Comparison of ENCODE assay signal across 8 cellular contexts in the genomic region with DNA sequence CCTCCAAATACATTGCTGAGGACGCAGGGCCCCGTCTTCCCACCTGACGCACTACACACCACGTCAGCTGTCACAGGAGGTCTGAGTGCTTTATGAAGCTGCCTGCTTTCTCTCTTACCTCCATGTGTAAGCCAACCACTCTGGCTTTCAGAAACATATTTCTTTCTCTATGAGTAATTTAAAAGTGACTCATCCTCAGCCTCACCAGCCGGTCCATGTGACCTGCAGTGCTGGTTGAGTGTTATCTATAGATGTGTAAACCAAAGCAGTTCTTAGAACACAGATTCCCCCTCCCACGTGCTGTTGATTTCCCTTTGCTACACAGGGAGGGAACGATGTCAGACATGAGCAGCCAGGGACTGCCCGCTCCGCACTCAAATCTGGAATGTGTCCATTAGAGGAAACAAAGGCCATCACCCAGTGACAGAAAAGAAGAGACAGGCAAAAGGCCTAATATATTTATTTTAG.
DNase-seq lines count a peak whose midpoint lies in the region; ATAC-seq and TF ChIP-seq lines count a peak whose summit lies in the region.

No MANE protein-coding gene starts in this region.

- H3K27ac ChIP-seq in CD8-positive, alpha-beta memory T cell (ENCODE audit: low read depth, low read length) = peak overlapping the region; percentile 92
- H3K27ac ChIP-seq in mammary epithelial cell (ENCODE audit: insufficient read depth, low read depth, low read length) = peak overlapping the region; percentile 16
- peak overlapping the region; percentile 41 to 70 for H3K27ac ChIP-seq in lung (ENCODE audit: low read depth in 1 of 2, low read length in 1 of 2)
- no peak overlapping the region for H3K27ac ChIP-seq in SJCRH30

- H3K9me3 Mint-ChIP-seq in CD8-positive, alpha-beta memory T cell = no peaks in the 10 kb centered on the region
- H3K9me3 Mint-ChIP-seq in activated B cell treated with CpG ODN at 0.5 μM for 24 hours = no peaks in the 10 kb centered on the region

- dilution Hi-C loops in mammary epithelial cell (cut with HindIII; ENCODE audit: low sequenced_read_pairs) = no loop called here

- ATAC-seq in activated B cell treated with CpG ODN at 0.5 μM for 24 hours (ENCODE audit: low read depth) (peak; percentile 62), lung (ENCODE audit: insufficient read depth, low FRiP score) (peak; percentile 86)

- no peaks in the 10 kb centered on the region for H3K27me3 ChIP-seq in CD8-positive, alpha-beta memory T cell (ENCODE audit: insufficient read depth, low read length, poor library complexity, severe bottlenecking)
- H3K27me3 ChIP-seq in mammary epithelial cell (ENCODE audit: insufficient read depth, low read length) = no peaks in the 10 kb centered on the region
- no peaks in the 10 kb centered on the region for H3K27me3 ChIP-seq in lung (ENCODE audit: control insufficient read depth, insufficient read depth)
- H3K27me3 ChIP-seq in SJCRH30 = no peaks in the 10 kb centered on the region

- peaks cover 90 to 96% (median 96%) of the 10 kb centered on the region in 3 donors for H3K4me1 Mint-ChIP-seq in CD8-positive, alpha-beta memory T cell
- peaks cover 91% of the 10 kb centered on the region for H3K4me1 Mint-ChIP-seq in activated B cell treated with CpG ODN at 0.5 μM for 24 hours

- POLR2A ChIA-PET in CD8-positive, alpha-beta memory T cell (lab: Charles Lee) = interaction anchor here (0.7 to 2.3 kb wide), 13 partner anchors 10 to 161 kb away, joined by 3 to 21 read pairs (median 3); a partner anchor contains a TSS
- POLR2A ChIA-PET in activated B cell treated with CpG ODN at 0.5 μM for 24 hours (lab: Charles Lee) = interaction anchor here (0.6 to 4.7 kb wide), 26 partner anchors 10 to 261 kb away, joined by 3 to 123 read pairs (median 6); a partner anchor contains a TSS

- TF ChIP-seq CTCF in GM20000 (IDR thresholded peaks at IDR 0.05; ENCODE audit: extremely low read depth, missing control alignments) (no peak), activated B cell treated with CpG ODN at 0.5 μM for 24 hours (IDR thresholded peaks at IDR 0.05) (no peak), mammary epithelial cell (conservative IDR thresholded peaks at IDR 0.05 in 1 of 2, IDR thresholded peaks at IDR 0.05 in 1 of 2; ENCODE audit: extremely low read depth in 1 of 2, insufficient read depth in 1 of 2, low read depth in 1 of 2, low read length in 2 of 2) (no peak), lung (IDR thresholded peaks at IDR 0.05; ENCODE audit: control extremely low read depth, extremely low read depth) (no peak)

- H3K9me3 ChIP-seq in CD8-positive, alpha-beta memory T cell (ENCODE audit: low read length) = no peaks in the 10 kb centered on the region
- H3K9me3 ChIP-seq in mammary epithelial cell (replicated peaks; ENCODE audit: insufficient read depth, low read length) (no peaks in the 10 kb centered on the region), lung (ENCODE audit: control insufficient read depth in 2 of 2, insufficient read depth in 1 of 2, low read length in 1 of 2) (no peaks in the 10 kb centered on the region), SJCRH30 (replicated peaks) (no peaks in the 10 kb centered on the region)

- peaks cover 77% of the 10 kb centered on the region for H3K4me1 ChIP-seq in CD8-positive, alpha-beta memory T cell (ENCODE audit: insufficient read depth, low read length)
- H3K4me1 ChIP-seq in mammary epithelial cell (ENCODE audit: insufficient read depth, low read length) (peaks cover 14% of the 10 kb centered on the region), lung (ENCODE audit: control insufficient read depth in 2 of 2, insufficient read depth in 2 of 2, low read length in 2 of 2) (peaks cover 0 to 15% of the 10 kb centered on the region in 2 donors), SJCRH30 (no peaks in the 10 kb centered on the region)

- H3K27ac Mint-ChIP-seq in CD8-positive, alpha-beta memory T cell = peak overlapping the region; percentile 92 to 99 (median 96)
- H3K27ac Mint-ChIP-seq in activated B cell treated with CpG ODN at 0.5 μM for 24 hours = peak overlapping the region; percentile 99

- intact Hi-C loops in activated B cell treated with CpG ODN at 0.5 μM for 24 hours (cut with micrococcal nuclease) (loop anchor here (1.0 kb wide), 7 partner anchors 10 to 261 kb away; a partner anchor contains a TSS), mammary epithelial cell (cut with micrococcal nuclease) (no loop called here)

- in situ Hi-C loops in mammary epithelial cell (cut with MboI; ENCODE audit: low sequenced_read_pairs in 2 of 2) = no loop called here

- H3K9ac ChIP-seq in mammary epithelial cell (ENCODE audit: insufficient read depth, low read length) = no peak overlapping the region

- H4K20me1 ChIP-seq in mammary epithelial cell (ENCODE audit: insufficient read depth, low read length) = no peaks in the 10 kb centered on the region

- peak; percentile 66 to 92 (median 79) for DNase-seq in CD8-positive, alpha-beta memory T cell
- DNase-seq in GM20000 (ENCODE audit: low spot score) (peak; percentile 74), HS-27A (ENCODE audit: low read depth) (peak; percentile 62), activated B cell treated with CpG ODN at 0.5 μM for 24 hours (peak; percentile 48), mammary epithelial cell (peak; percentile 92), lung (ENCODE audit: low spot score) (peak; percentile 57), SJCRH30 (no peak)
- DNase-seq in stimulated activated CD8-positive, alpha-beta memory T cell treated with anti-CD3 and anti-CD28 coated beads, Interleukin-2, amount 100 ng/mL, for 1 hour (ENCODE audit: low read depth in 2 of 2) = peak; percentile 49 to 56

- H3K79me2 ChIP-seq in mammary epithelial cell (ENCODE audit: insufficient read depth, low read length) = no peaks in the 10 kb centered on the region

- no TSS peak for BruUV-seq in mammary epithelial cell (replicated peaks; lab: Mats Ljungman, UMichigan)

- H3K4me3 Mint-ChIP-seq in CD8-positive, alpha-beta memory T cell = peak overlapping the region; percentile 72 to 89 (median 85)
- peak overlapping the region; percentile 84 for H3K4me3 Mint-ChIP-seq in activated B cell treated with CpG ODN at 0.5 μM for 24 hours

- H2AFZ ChIP-seq in mammary epithelial cell (ENCODE audit: low read depth, low read length) = peak overlapping the region; percentile 64

- no peaks in the 10 kb centered on the region for H3K36me3 ChIP-seq in CD8-positive, alpha-beta memory T cell (ENCODE audit: insufficient read depth, low read length)
- H3K36me3 ChIP-seq in mammary epithelial cell (ENCODE audit: insufficient read depth, low read length) = no peaks in the 10 kb centered on the region
- H3K36me3 ChIP-seq in lung (ENCODE audit: control insufficient read depth in 2 of 2, insufficient read depth in 2 of 2, low read length in 2 of 2) = no peaks in the 10 kb centered on the region
- H3K36me3 ChIP-seq in SJCRH30 = no peaks in the 10 kb centered on the region

- H3K27me3 Mint-ChIP-seq in CD8-positive, alpha-beta memory T cell = no peaks in the 10 kb centered on the region
- no peaks in the 10 kb centered on the region for H3K27me3 Mint-ChIP-seq in activated B cell treated with CpG ODN at 0.5 μM for 24 hours

- CTCF ChIA-PET in CD8-positive, alpha-beta memory T cell (lab: Charles Lee) = interaction anchor here (0.7 to 4.7 kb wide), 12 partner anchors 10 to 258 kb away, joined by 3 to 43 read pairs (median 4); a partner anchor contains a TSS
- CTCF ChIA-PET in activated B cell treated with CpG ODN at 0.5 μM for 24 hours (lab: Charles Lee) (interaction anchor here (0.9 to 4.7 kb wide), 6 partner anchors 23 to 156 kb away, joined by 3 to 33 read pairs (median 4); a partner anchor contains a TSS), mammary epithelial cell (lab: Charles Lee; ENCODE audit: low non-redundant PET) (no interaction called here)

- H3K4me2 ChIP-seq in mammary epithelial cell (ENCODE audit: insufficient read depth, low read depth, low read length) = peak overlapping the region; percentile 16

- peak overlapping the region; percentile 38 for H3K4me3 ChIP-seq in CD8-positive, alpha-beta memory T cell (ENCODE audit: low read length)
- H3K4me3 ChIP-seq in mammary epithelial cell (replicated peaks in 1 of 3; ENCODE audit: insufficient read depth in 1 of 3, low read depth in 2 of 3, low read length in 3 of 3) (no peak overlapping the region), lung (no peak overlapping the region), SJCRH30 (no peak overlapping the region)

- H3K36me3 Mint-ChIP-seq in CD8-positive, alpha-beta memory T cell = peaks cover 0 to 7% (median 6%) of the 10 kb centered on the region in 3 donors
- peaks cover 29% of the 10 kb centered on the region for H3K36me3 Mint-ChIP-seq in activated B cell treated with CpG ODN at 0.5 μM for 24 hours (ENCODE audit: low read depth)

- 18% methylated on average over 9 of the region's 9 CpGs for WGBS in mammary epithelial cell (ENCODE audit: low coverage, missing lambda C conversion rate)
- 55 to 71% methylated on average over 9 of the region's 9 CpGs for WGBS in lung, 2 donors

Comparison
In these comparisons a context has a peak if more than half of its experiments do, and no peak if none do; other contexts are left out.
1. DNase-seq: peak in CD8-positive, alpha-beta memory T cell (5 of 5), GM20000 (single experiment), HS-27A (single experiment), activated B cell treated with CpG ODN at 0.5 μM for 24 hours (single experiment), mammary epithelial cell (single experiment), lung (single experiment) and stimulated activated CD8-positive, alpha-beta memory T cell treated with anti-CD3 and anti-CD28 coated beads, Interleukin-2, amount 100 ng/mL, for 1 hour (2 of 2); none in SJCRH30 (0 of 2).